19 cellular contexts compared by ENCODE assay signal in genomic region chr12:49982246-49983229, GRCh38. TPM values are rescaled to one million over a fixed set of nuclear protein-coding genes. Genes with fewer than 3 reads are reported as not detected.
DNase-seq lines count a peak whose midpoint lies in the region; ATAC-seq and TF ChIP-seq lines count a peak whose summit lies in the region.
"Had no signal": no experiment of that assay in that cellular context is flagged by ENCODE, and none has a peak within 500 bp of the region (broad histone marks: within the 10 kb centered on the region; RNA-seq: fewer than 3 reads in every experiment).

No MANE protein-coding gene starts in this region.

- H3K9me3 ChIP-seq in left lung: no peaks in the 10 kb centered on the region
- H3K9me3 ChIP-seq: lower lobe of right lung, suprapubic skin had no signal

- TF ChIP-seq CTCF in left lung (IDR thresholded peaks at IDR 0.05): no peak

- H3K27ac ChIP-seq in ACC112 (ENCODE audit: low read depth, low read length) (peak overlapping the region; percentile 35), left lung (no peak overlapping the region)
- H3K27ac ChIP-seq: lower lobe of right lung, suprapubic skin had no signal

- no peak overlapping the region for H2AFZ ChIP-seq in ACC112 (ENCODE audit: low read length, unreplicated experiment)

- peaks cover 25% of the 10 kb centered on the region for H3K4me1 ChIP-seq in ACC112 (ENCODE audit: control insufficient read depth, insufficient read depth, low read length, unreplicated experiment)
- H3K4me1 ChIP-seq in left lung: peaks cover 5 to 38% of the 10 kb centered on the region in 2 donors

- H3K27me3 ChIP-seq in ACC112 (ENCODE audit: insufficient read depth, low read length): no peaks in the 10 kb centered on the region
- no peaks in the 10 kb centered on the region for H3K27me3 ChIP-seq in left lung
- H3K27me3 ChIP-seq: suprapubic skin had no signal

- DNase-seq in LHCN-M2 (ENCODE audit: low read depth) (peak; percentile 38), amniotic epithelial cell (ENCODE audit: low read depth) (peak; percentile 47), left lung (no peak), NCI-H146 treated with DMSO at 0.1 percent for 48 hours (lab: John Stamatoyannopoulos, UW; ENCODE audit: unreplicated experiment) (no peak), SHP77 (lab: John Stamatoyannopoulos, UW) (no peak)
- DNase-seq: activated CD4-positive, alpha-beta T cell treated with anti-CD3 and anti-CD28 coated beads for 1 hour; activated T-cell treated with anti-CD3 and anti-CD28 coated beads for 4 hours; amygdala; lower lobe of right lung; NCI-H2171 treated with DMSO at 0.1 percent for 48 hours; occipital lobe; SW 1271 had no signal

- intact Hi-C loops in left lung (cut with DNase I): no loop called here

- H3K79me2 ChIP-seq in ACC112 (ENCODE audit: control insufficient read depth, insufficient read depth, low read length, unreplicated experiment): no peaks in the 10 kb centered on the region

- ATAC-seq in left lung (peak; percentile 5), HG03095 (IDR thresholded peaks at IDR 0.05; ENCODE audit: unreplicated experiment) (no peak), GM19397 (IDR thresholded peaks at IDR 0.05; ENCODE audit: unreplicated experiment) (no peak)
- ATAC-seq: HCT116, lower lobe of right lung had no signal

- H3K4me3 ChIP-seq in ACC112 (ENCODE audit: low read depth, low read length): no peak overlapping the region
- no peak overlapping the region for H3K4me3 ChIP-seq in left lung
- H3K4me3 ChIP-seq: lower lobe of right lung, suprapubic skin had no signal

- H3K36me3 ChIP-seq in ACC112 (ENCODE audit: insufficient read depth, low read length): no peaks in the 10 kb centered on the region
- no peaks in the 10 kb centered on the region for H3K36me3 ChIP-seq in left lung
- H3K36me3 ChIP-seq: lower lobe of right lung, suprapubic skin had no signal

RNA-seq across cellular contexts. Expression of gene AQP6, which starts 9.8 kb away (rescaled TPM):
- total RNA-seq in LHCN-M2 (2014; rRNA removed) (not detected in 2 replicates), left lung (under 1 TPM in 1 of 2 donors, not detected in 1; 0.09 TPM)
- polyA plus RNA-seq in LHCN-M2 (2012): not detected
- total RNA-seq: A673, dermis microvascular lymphatic vessel endothelial cell, suprapubic skin had no signal

RNA-seq across cellular contexts. Expression of gene AQP5, which starts 20.9 kb away (rescaled TPM):
- 0.11 TPM in 1 of 2 replicates, not detected in the other for total RNA-seq in LHCN-M2 (2014; rRNA removed)
- not detected for polyA plus RNA-seq in LHCN-M2 (2012)
- 1 to 10 TPM; 7.2 to 7.7 TPM for total RNA-seq in left lung
- total RNA-seq: A673 had no signal

RNA-seq across cellular contexts. Expression of gene AQP2, which starts 32.0 kb away (rescaled TPM):
- total RNA-seq in LHCN-M2 (2014; rRNA removed) (not detected in 2 replicates), left lung (under 1 TPM in 1 of 2 donors, not detected in 1; 0.42 TPM)
- polyA plus RNA-seq in LHCN-M2 (2012): not detected
- total RNA-seq: A673, dermis microvascular lymphatic vessel endothelial cell, lower lobe of right lung, occipital lobe had no signal

RNA-seq across cellular contexts. Expression of gene RACGAP1, which starts 42.8 kb away (rescaled TPM):
- 167 and 177 TPM in 2 replicates for total RNA-seq in LHCN-M2 (2014; rRNA removed)
- polyA plus RNA-seq in LHCN-M2 (2012): 75.2 TPM
- 10 to 100 TPM; 20.7 to 35.9 TPM for total RNA-seq in left lung

Comparison
In these comparisons a context has a peak if more than half of its experiments do, and no peak if none do; other contexts are left out.
1. DNase-seq: peak in LHCN-M2 (single experiment) and amniotic epithelial cell (single experiment); none in left lung (0 of 2), NCI-H146 treated with DMSO at 0.1 percent for 48 hours (single experiment) and SHP77 (0 of 2).